ENCODE assay signal across 10 cellular contexts in genomic region chr1:234954613-234955012, GRCh38.
DNase-seq lines count a peak whose midpoint lies in the region; ATAC-seq, FAIRE-seq and TF ChIP-seq lines count a peak whose summit lies in the region.
"Had no signal": no experiment of that assay in that cellular context is flagged by ENCODE, and none has a peak within 500 bp of the region (broad histone marks: within the 10 kb centered on the region; RNA-seq: fewer than 3 reads in every experiment).

No MANE protein-coding gene starts in this region.

- no peaks in the 10 kb centered on the region for H3K27me3 Mint-ChIP-seq in CD4-positive, CD25-positive, alpha-beta regulatory T cell

- H3K4me3 Mint-ChIP-seq in CD4-positive, CD25-positive, alpha-beta regulatory T cell = no peak overlapping the region

- DNase-seq in CD4-positive, CD25-positive, alpha-beta regulatory T cell = no peak
- DNase-seq in coronary artery (ENCODE audit: low spot score) (peak; percentile 57), RCC 7860 (ENCODE audit: low spot score) (no peak), omental fat pad (ENCODE audit: low spot score) (no peak), DMS153 (lab: John Stamatoyannopoulos, UW) (no peak)
- DNase-seq: stimulated activated CD4-positive, alpha-beta T cell treated with anti-CD3 and anti-CD28 coated beads, Interleukin-12 subunit alpha, Interleukin-12 subunit beta, amount 100 ng/mL, for 4 hours had no signal

- peak overlapping the region; percentile 43 for H3K4me3 ChIP-seq in CD4-positive, CD25-positive, alpha-beta regulatory T cell (ENCODE audit: low read depth, low read length)
- H3K4me3 ChIP-seq in coronary artery (no peak overlapping the region), parathyroid adenoma (ENCODE audit: low read depth, low read length) (no peak overlapping the region)

- H3K9ac ChIP-seq in parathyroid adenoma = no peak overlapping the region

- H2AFZ ChIP-seq in parathyroid adenoma = no peak overlapping the region

- no peaks in the 10 kb centered on the region for H3K36me3 ChIP-seq in CD4-positive, CD25-positive, alpha-beta regulatory T cell (ENCODE audit: control insufficient read depth, insufficient read depth, low read length)
- no peaks in the 10 kb centered on the region for H3K36me3 ChIP-seq in parathyroid adenoma (ENCODE audit: control insufficient read depth, insufficient read depth, low read length)

- peaks cover 0 to under 1% (median 0%) of the 10 kb centered on the region in 7 donors for H3K9me3 Mint-ChIP-seq in CD4-positive, CD25-positive, alpha-beta regulatory T cell

- H3K4me1 Mint-ChIP-seq in CD4-positive, CD25-positive, alpha-beta regulatory T cell = peaks cover 12 to 41% (median 22%) of the 10 kb centered on the region in 4 donors

- no peaks in the 10 kb centered on the region for H3K79me2 ChIP-seq in parathyroid adenoma

- H3K27ac Mint-ChIP-seq in CD4-positive, CD25-positive, alpha-beta regulatory T cell = peak overlapping the region; percentile 54 to 94 (median 80)

- no peak for TF ChIP-seq CTCF in coronary artery (IDR thresholded peaks at IDR 0.05)
- no peak for TF ChIP-seq CTCF in parathyroid adenoma (IDR thresholded peaks at IDR 0.05)
- TF ChIP-seq CTCF in omental fat pad (IDR thresholded peaks at IDR 0.05) = no peak

- FAIRE-seq in RCC 7860 (lab: Jason Lieb, UNC) = no peak
- FAIRE-seq: G401.6 had no signal

- no peak overlapping the region for H3K4me2 ChIP-seq in parathyroid adenoma (ENCODE audit: low read length)

- no peaks in the 10 kb centered on the region for H3K36me3 Mint-ChIP-seq in CD4-positive, CD25-positive, alpha-beta regulatory T cell

- peaks cover 16% of the 10 kb centered on the region for H3K4me1 ChIP-seq in CD4-positive, CD25-positive, alpha-beta regulatory T cell (ENCODE audit: control insufficient read depth, insufficient read depth, low read length, poor library complexity, severe bottlenecking)
- no peaks in the 10 kb centered on the region for H3K4me1 ChIP-seq in parathyroid adenoma

- H3K9me3 ChIP-seq in CD4-positive, CD25-positive, alpha-beta regulatory T cell (ENCODE audit: control insufficient read depth in 2 of 2, low read length in 2 of 2) = no peaks in the 10 kb centered on the region
- no peaks in the 10 kb centered on the region for H3K9me3 ChIP-seq in parathyroid adenoma (ENCODE audit: control insufficient read depth, low read length)

- peak in 1 of 2 donors; percentile 10 for ATAC-seq in CD4-positive, CD25-positive, alpha-beta regulatory T cell (ENCODE audit: low read depth in 2 of 2)
- ATAC-seq in HG03432 (IDR thresholded peaks at IDR 0.05; ENCODE audit: unreplicated experiment) = peak; percentile 7
- ATAC-seq in omental fat pad (ENCODE audit: low FRiP score) = no peak
- ATAC-seq in HG02759 (IDR thresholded peaks at IDR 0.05; ENCODE audit: unreplicated experiment) = no peak

- no peaks in the 10 kb centered on the region for H3K27me3 ChIP-seq in CD4-positive, CD25-positive, alpha-beta regulatory T cell (ENCODE audit: control insufficient read depth, insufficient read depth, low read length)
- no peaks in the 10 kb centered on the region for H3K27me3 ChIP-seq in parathyroid adenoma (ENCODE audit: control insufficient read depth, insufficient read depth, low read length)

- H3K27ac ChIP-seq in CD4-positive, CD25-positive, alpha-beta regulatory T cell (ENCODE audit: insufficient read depth, low read length, poor library complexity, severe bottlenecking) = peak overlapping the region; percentile 20
- H3K27ac ChIP-seq in coronary artery (peak overlapping the region; percentile 9 to 52), parathyroid adenoma (peak overlapping the region; percentile 49)
